ENCODE assay signal across 28 cellular contexts in genomic region chr15:76193934-76194333, GRCh38.
"Had no signal": no experiment of that assay in that cellular context is flagged by ENCODE, and none has a peak within 500 bp of the region (broad histone marks: within the 10 kb centered on the region; RNA-seq: fewer than 3 reads in every experiment).

No MANE protein-coding gene starts in this region.

- H3K4me3 Mint-ChIP-seq: activated naive CD8-positive, alpha-beta T cell; mesothelial cell of epicardium; nephron progenitor cell had no signal

- H3K36me3 Mint-ChIP-seq: activated naive CD8-positive, alpha-beta T cell; mesothelial cell of epicardium; naive B cell had no signal

- ATAC-seq: heart right ventricle, left ventricle myocardium superior, pancreas, upper lobe of right lung had no signal

- H3K9me3 ChIP-seq: heart right ventricle, pancreas, right atrium auricular region, suprapubic skin, tibial artery, upper lobe of right lung had no signal

- FAIRE-seq: islet of Langerhans, pancreas, TTC549 had no signal

- H3K36me3 ChIP-seq: heart right ventricle, pancreas, right atrium auricular region, suprapubic skin, tibial artery, upper lobe of right lung had no signal

- DNase-seq: activated CD4-positive, alpha-beta T cell treated with anti-CD3 and anti-CD28 coated beads for 4 hours; activated CD4-positive, alpha-beta T cell treated with anti-CD3 and anti-CD28 coated beads, Interleukin-2, amount 50 U/mL, for 4 hours; activated effector memory CD4-positive, alpha-beta T cell treated with Interleukin-2 at 50 U/mL for 16 hours; activated naive CD4-positive, alpha-beta T cell treated with Interleukin-2 at 50 U/mL for 16 hours; anterior cingulate cortex; dorsolateral prefrontal cortex; effector memory CD4-positive, alpha-beta T cell; erythroblast; foreskin melanocyte; heart right ventricle; left ventricle myocardium superior; mammary epithelial cell; naive B cell; nephron progenitor cell; stimulated activated CD4-positive, alpha-beta T cell treated with anti-CD3 and anti-CD28 coated beads, Interleukin-15, amount 100 ng/mL, for 24 hours; stimulated activated CD4-positive, alpha-beta T cell treated with anti-CD3 and anti-CD28 coated beads, Interleukin-2, amount 100 ng/mL, for 24 hours; stimulated activated naive CD4-positive, alpha-beta T cell; tibial artery; upper lobe of right lung had no signal

- H3K9me3 Mint-ChIP-seq: mesothelial cell of epicardium, naive B cell, nephron progenitor cell had no signal

- H3K4me3 ChIP-seq: coronary artery, dorsolateral prefrontal cortex, heart right ventricle, pancreas, right atrium auricular region, suprapubic skin, tibial artery, upper lobe of right lung had no signal

- H3K27ac Mint-ChIP-seq: activated naive CD8-positive, alpha-beta T cell; mesothelial cell of epicardium; nephron progenitor cell had no signal

- H3K27ac ChIP-seq: coronary artery, heart right ventricle, pancreas, right atrium auricular region, suprapubic skin, tibial artery, upper lobe of right lung, VCaP had no signal

- H3K27me3 ChIP-seq: pancreas, right atrium auricular region had no signal
